Comparison of ENCODE assay signal across 1 cellular context in genomic region chr20:32793059-32793458, GRCh38.
TF ChIP-seq lines count a peak whose summit lies in the region.

No MANE protein-coding gene starts in this region.

TF ChIP-seq in endothelial cell of umbilical vein, 7 proteins besides CTCF, POLR2A, EP300 and RAD21:
- no peak for TF ChIP-seq EZH2 (IDR thresholded peaks at IDR 0.05; ENCODE audit: borderline replicate concordance, low read depth, low read length, severe bottlenecking)
- no peak for TF ChIP-seq MAX (IDR thresholded peaks at IDR 0.05; ENCODE audit: insufficient read depth, insufficient read length)
- no peak for TF ChIP-seq JUN (IDR thresholded peaks at IDR 0.05; ENCODE audit: borderline replicate concordance, insufficient read depth, insufficient read length, low read depth)
- TF ChIP-seq FOS (IDR thresholded peaks at IDR 0.05; ENCODE audit: borderline replicate concordance, insufficient read depth, low read length) = no peak
- TF ChIP-seq POLR2AphosphoS5 (IDR thresholded peaks at IDR 0.05; ENCODE audit: insufficient read depth, low read depth, low read length) = no peak
- no peak for TF ChIP-seq GATA2 (IDR thresholded peaks at IDR 0.05; ENCODE audit: insufficient read depth, insufficient read length, low read depth, low read length)
- no peak for TF ChIP-seq MYC (IDR thresholded peaks at IDR 0.05; ENCODE audit: low read depth, low read length)
